ENCODE assay signal across 10 cellular contexts in the genomic region with DNA sequence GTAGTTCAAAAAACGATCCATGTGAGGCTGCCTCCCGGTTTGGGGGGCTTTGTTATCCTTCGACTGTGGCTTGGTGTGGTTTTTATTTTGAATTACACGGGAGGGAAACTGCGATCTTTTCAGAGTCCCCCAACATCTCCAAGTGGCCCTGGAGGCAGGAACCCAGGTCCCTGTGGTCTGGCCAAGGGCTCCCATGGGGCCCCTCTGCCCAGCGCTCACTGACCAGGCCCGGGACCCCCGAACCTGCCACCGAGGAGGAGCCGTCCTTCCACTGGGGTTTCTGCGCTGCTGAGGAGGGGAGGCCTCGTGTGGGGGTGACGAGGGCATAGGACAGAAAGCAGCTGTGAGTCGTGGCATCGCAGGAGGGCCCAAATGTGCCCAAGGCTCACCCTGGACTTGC. TPM values are rescaled to one million over a fixed set of nuclear protein-coding genes. Genes with fewer than 3 reads are reported as not detected.
"Had no signal": no experiment of that assay in that cellular context is flagged by ENCODE, and none has a peak within 500 bp of the region (broad histone marks: within the 10 kb centered on the region; RNA-seq: fewer than 3 reads in every experiment).

No MANE protein-coding gene starts in this region.

- H2AFZ ChIP-seq: GM23248, GM23338 had no signal

- DNase-seq: GM23248, GOT3, H9, HCEC 1CT, HFFc6 had no signal

- ATAC-seq: GM23338, HCT116 had no signal

- H3K4me1 ChIP-seq: HAP-1 had no signal

- H3K27ac ChIP-seq: GM23248 had no signal

- H3K9me3 Mint-ChIP-seq: GM23338, H9 had no signal

- H3K4me1 Mint-ChIP-seq: H9 had no signal

- H3K9me3 ChIP-seq: HAP-1 had no signal

- H3K4me3 Mint-ChIP-seq: GM23338, H9, HFFc6 had no signal

- H3K4me2 ChIP-seq: GM23338 had no signal

- H3K9ac ChIP-seq: GM23248 had no signal

- H3K36me3 ChIP-seq: HAP-1 had no signal

- H3K4me3 ChIP-seq: GM23248, GM23338, HAP-1 had no signal

- H3K27ac Mint-ChIP-seq: GM23338, H9, HFFc6 had no signal

RNA-seq across cellular contexts. Expression of a gene that starts 18.1 kb away (rescaled TPM):
- total RNA-seq: GM23248, GM23338, H1, H4, H9, HFFc6 had no signal
- polyA plus RNA-seq: GM23248, GM23338 had no signal

RNA-seq across cellular contexts. Expression of a gene that starts 40.0 kb away (rescaled TPM):
- total RNA-seq: GM23248, H4, HFFc6 had no signal
- polyA plus RNA-seq: GM23248 had no signal
